ENCODE assay signal across 8 cellular contexts in the genomic region with DNA sequence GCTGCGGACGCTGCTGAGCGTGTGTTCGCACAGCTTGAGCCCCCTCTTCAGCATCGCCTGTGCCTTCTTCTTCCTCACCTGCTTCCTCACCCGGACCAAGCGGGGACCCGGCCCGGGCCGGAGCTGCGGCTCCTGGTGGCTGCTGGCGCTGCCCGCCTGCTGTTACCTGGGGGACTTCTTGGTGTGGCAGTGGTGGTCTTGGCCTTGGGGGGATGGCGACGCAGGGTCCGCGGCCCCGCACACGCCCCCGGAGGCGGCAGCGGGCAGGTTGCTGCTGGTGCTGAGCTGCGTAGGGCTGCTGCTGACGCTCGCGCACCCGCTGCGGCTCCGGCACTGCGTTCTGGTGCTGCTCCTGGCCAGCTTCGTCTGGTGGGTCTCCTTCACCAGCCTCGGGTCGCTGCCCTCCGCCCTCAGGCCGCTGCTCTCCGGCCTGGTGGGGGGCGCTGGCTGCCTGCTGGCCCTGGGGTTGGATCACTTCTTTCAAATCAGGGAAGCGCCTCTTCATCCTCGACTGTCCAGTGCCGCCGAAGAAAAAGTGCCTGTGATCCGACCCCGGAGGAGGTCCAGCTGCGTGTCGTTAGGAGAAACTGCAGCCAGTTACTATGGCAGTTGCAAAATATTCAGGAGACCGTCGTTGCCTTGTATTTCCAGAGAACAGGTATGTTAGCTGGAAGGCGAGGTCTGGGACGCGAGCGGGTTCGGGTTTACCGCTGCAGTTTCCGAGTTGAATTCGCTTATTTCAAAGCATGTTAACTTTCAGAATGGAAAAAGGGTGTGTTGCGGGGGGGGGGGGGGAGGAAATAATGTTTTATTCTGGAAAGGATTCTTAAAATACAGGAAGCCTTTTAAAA. TPM values are rescaled to one million over a fixed set of nuclear protein-coding genes. Genes with fewer than 3 reads are reported as not detected.
DNase-seq lines count a peak whose midpoint lies in the region; ATAC-seq and TF ChIP-seq lines count a peak whose summit lies in the region.

No MANE protein-coding gene starts in this region.

- H3K36me3 Mint-ChIP-seq in activated CD4-positive, alpha-beta T cell treated with anti-CD3 and anti-CD28 coated beads for 36 hours (ENCODE audit: low read depth): peaks cover 37% of the 10 kb centered on the region
- no peaks in the 10 kb centered on the region for H3K36me3 Mint-ChIP-seq in stimulated activated memory B cell treated with anti-CD40 and anti-IgM and Interleukin-4, amounts not matched to agents 10 μg/mL and 1 μg/mL and 100 μg/mL, for 72 hours

- H3K36me3 ChIP-seq in GM23248 (ENCODE audit: low read depth): no peaks in the 10 kb centered on the region
- H3K36me3 ChIP-seq in Loucy (ENCODE audit: insufficient read depth, low read length): no peaks in the 10 kb centered on the region

- H3K4me1 ChIP-seq in GM23248 (ENCODE audit: insufficient read depth) (peaks cover 9% of the 10 kb centered on the region; the same call in 1 of the 2 replicates), Loucy (ENCODE audit: insufficient read depth, low read length, poor library complexity, severe bottlenecking) (peaks cover 61% of the 10 kb centered on the region)

- no peaks in the 10 kb centered on the region for H3K9me3 ChIP-seq in GM23248 (ENCODE audit: low read depth)
- no peaks in the 10 kb centered on the region for H3K9me3 ChIP-seq in Loucy (ENCODE audit: insufficient read depth, low read depth, low read length)

- peak; percentile 33 for ATAC-seq in activated CD4-positive, alpha-beta T cell treated with anti-CD3 and anti-CD28 coated beads for 36 hours
- ATAC-seq in stimulated activated memory B cell treated with anti-CD40 and anti-IgM and Interleukin-4, amounts not matched to agents 10 μg/mL and 1 μg/mL and 100 μg/mL, for 72 hours: peak; percentile 78

- H3K27ac ChIP-seq in GM23248: no peak overlapping the region
- H3K27ac ChIP-seq in coronary artery: peak overlapping the region; percentile 42 to 77

- TF ChIP-seq CTCF in Loucy (conservative IDR thresholded peaks at IDR 0.05; ENCODE audit: low read length): peak; percentile 23
- no peak for TF ChIP-seq CTCF in coronary artery (IDR thresholded peaks at IDR 0.05)

- H3K27ac Mint-ChIP-seq in activated CD4-positive, alpha-beta T cell treated with anti-CD3 and anti-CD28 coated beads for 36 hours: peak overlapping the region; percentile 89
- H3K27ac Mint-ChIP-seq in stimulated activated memory B cell treated with anti-CD40 and anti-IgM and Interleukin-4, amounts not matched to agents 10 μg/mL and 1 μg/mL and 100 μg/mL, for 72 hours: peak overlapping the region; percentile 70

- H3F3A ChIP-seq in GM23248 (ENCODE audit: insufficient read depth): no peaks in the 10 kb centered on the region
- no peaks in the 10 kb centered on the region for H3F3A ChIP-seq in Loucy (ENCODE audit: low read depth)

- POLR2A ChIA-PET in activated CD4-positive, alpha-beta T cell treated with anti-CD3 and anti-CD28 coated beads for 36 hours (lab: Charles Lee): interaction anchor here (0.6 to 1.9 kb wide), 10 partner anchors 9 to 261 kb away, joined by 3 to 7 read pairs (median 4); a partner anchor contains a TSS

- H3K27me3 Mint-ChIP-seq in activated CD4-positive, alpha-beta T cell treated with anti-CD3 and anti-CD28 coated beads for 36 hours: no peaks in the 10 kb centered on the region
- peaks cover 36% of the 10 kb centered on the region for H3K27me3 Mint-ChIP-seq in stimulated activated memory B cell treated with anti-CD40 and anti-IgM and Interleukin-4, amounts not matched to agents 10 μg/mL and 1 μg/mL and 100 μg/mL, for 72 hours

- H4K20me1 ChIP-seq in GM23248 (ENCODE audit: insufficient read depth) (no peaks in the 10 kb centered on the region), Loucy (ENCODE audit: insufficient read depth, low read length, poor library complexity, severe bottlenecking) (peaks cover 57% of the 10 kb centered on the region)

- H3K4me3 ChIP-seq in GM08714 (ENCODE audit: low read length) (peak overlapping the region; percentile 91), GM23248 (peak overlapping the region; percentile 74), Loucy (ENCODE audit: low read length, poor library complexity, severe bottlenecking) (peak overlapping the region; percentile 93), coronary artery (peak overlapping the region; percentile 82)

- in situ Hi-C loops in GM23248 (cut with MboI): no loop called here

- WGBS in GM23248 (ENCODE audit: low coverage in 1 of 2, low lambda C conversion rate in 2 of 2, missing lambda C conversion rate in 2 of 2), 2 experiments: 1 to 3% methylated on average over 49 to 54 of the region's 56 CpGs

- H3K4me2 ChIP-seq in GM23248 (ENCODE audit: unreplicated experiment) (peak overlapping the region; percentile 92), Loucy (ENCODE audit: low read depth, low read length, poor library complexity, severe bottlenecking) (peak overlapping the region; percentile 89)

- H3K79me2 ChIP-seq in GM23248 (ENCODE audit: insufficient read depth) (no peaks in the 10 kb centered on the region), Loucy (ENCODE audit: insufficient read depth, low read length) (peaks cover 99% of the 10 kb centered on the region)

- H3K9ac ChIP-seq in GM23248 (no peak overlapping the region), Loucy (ENCODE audit: low read depth, low read length, poor library complexity, severe bottlenecking) (peak overlapping the region; percentile 90)

- H3K27me3 ChIP-seq in GM23248 (replicated peaks; ENCODE audit: insufficient read depth) (peaks cover 54% of the 10 kb centered on the region), Loucy (ENCODE audit: insufficient read depth, low read length, poor library complexity, severe bottlenecking) (no peaks in the 10 kb centered on the region)

- intact Hi-C loops in activated CD4-positive, alpha-beta T cell treated with anti-CD3 and anti-CD28 coated beads for 36 hours (cut with DNase I, micrococcal nuclease): loop anchor here (1.0 to 10.0 kb wide), 12 partner anchors 53 to 428 kb away; a partner anchor contains a TSS

- H3K9me2 ChIP-seq in GM23248 (ENCODE audit: insufficient read depth) (no peaks in the 10 kb centered on the region), Loucy (replicated peaks; ENCODE audit: low read depth, low read length) (no peaks in the 10 kb centered on the region)

- peak; percentile 46 for DNase-seq in GM23248
- peak; percentile 63 for DNase-seq in activated CD4-positive, alpha-beta T cell treated with anti-CD3 and anti-CD28 coated beads for 36 hours
- peak; percentile 78 for DNase-seq in coronary artery (ENCODE audit: low spot score)
- DNase-seq in lung microvascular endothelial cell (ENCODE audit: low read depth in 2 of 2): peak; percentile 23 to 26
- DNase-seq in GM19238 (ENCODE audit: insufficient read length, low spot score): no peak

- no peaks in the 10 kb centered on the region for H3K9me3 Mint-ChIP-seq in activated CD4-positive, alpha-beta T cell treated with anti-CD3 and anti-CD28 coated beads for 36 hours (ENCODE audit: low read depth)
- no peaks in the 10 kb centered on the region for H3K9me3 Mint-ChIP-seq in stimulated activated memory B cell treated with anti-CD40 and anti-IgM and Interleukin-4, amounts not matched to agents 10 μg/mL and 1 μg/mL and 100 μg/mL, for 72 hours

- CTCF ChIA-PET in activated CD4-positive, alpha-beta T cell treated with anti-CD3 and anti-CD28 coated beads for 36 hours (lab: Charles Lee): interaction anchor here (0.6 to 3.6 kb wide), 19 partner anchors 9 to 263 kb away, joined by 3 to 17 read pairs (median 4); a partner anchor contains a TSS

- peaks cover 51% of the 10 kb centered on the region for H3K4me1 Mint-ChIP-seq in activated CD4-positive, alpha-beta T cell treated with anti-CD3 and anti-CD28 coated beads for 36 hours
- H3K4me1 Mint-ChIP-seq in stimulated activated memory B cell treated with anti-CD40 and anti-IgM and Interleukin-4, amounts not matched to agents 10 μg/mL and 1 μg/mL and 100 μg/mL, for 72 hours: peaks cover 22% of the 10 kb centered on the region

- H2AFZ ChIP-seq in GM23248 (peak overlapping the region; percentile 65), Loucy (ENCODE audit: low read length) (no peak overlapping the region)

- peak overlapping the region; percentile 75 for H3K4me3 Mint-ChIP-seq in activated CD4-positive, alpha-beta T cell treated with anti-CD3 and anti-CD28 coated beads for 36 hours
- peak overlapping the region; percentile 90 for H3K4me3 Mint-ChIP-seq in stimulated activated memory B cell treated with anti-CD40 and anti-IgM and Interleukin-4, amounts not matched to agents 10 μg/mL and 1 μg/mL and 100 μg/mL, for 72 hours

RNA-seq across cellular contexts. Expression of a gene that starts 1.0 kb away (rescaled TPM):
- not detected in 2 replicates for total RNA-seq in GM23248 (2014; rRNA removed; shearing (Covaris generic))
- not detected in 2 replicates for polyA plus RNA-seq in GM23248 (2016; fragmentation: Nextera tagmentation; extraction: Ambion mirVana)
- total RNA-seq in activated CD4-positive, alpha-beta T cell treated with anti-CD3 and anti-CD28 coated beads for 36 hours: 10 to 100 TPM; 24.7 to 25.8 TPM
- 0.22 and 0.40 TPM in 2 replicates for total RNA-seq in lung microvascular endothelial cell

Comparison
In these comparisons a context has a peak if more than half of its experiments do, and no peak if none do; other contexts are left out.
1. RNA of a gene that starts 1.0 kb away (total RNA-seq): 24.7 to 25.8 TPM in activated CD4-positive, alpha-beta T cell treated with anti-CD3 and anti-CD28 coated beads for 36 hours; 0.22 to 0.40 TPM in lung microvascular endothelial cell and not detected in GM23248; every median in the first group is over 10 times any median in the second.
2. Peak in every context shown above with its lines, with median percentiles within 50 percentile points of each other: H3K4me3 ChIP-seq.